In genomic region chr6:121559611-121560269, GRCh38 we compare ENCODE assay signal across 2 cellular contexts.
TF ChIP-seq lines count a peak whose summit lies in the region.

No MANE protein-coding gene starts in this region.

TF ChIP-seq in GM23338, 12 proteins besides CTCF, POLR2A, EP300 and RAD21:
- no peak for TF ChIP-seq REST (IDR thresholded peaks at IDR 0.05; ENCODE audit: unreplicated experiment)
- no peak for TF ChIP-seq STAT1 (IDR thresholded peaks at IDR 0.05; ENCODE audit: unreplicated experiment)
- no peak for TF ChIP-seq NANOG (IDR thresholded peaks at IDR 0.05; ENCODE audit: borderline replicate concordance)
- no peak for TF ChIP-seq ETS1 (IDR thresholded peaks at IDR 0.05)
- TF ChIP-seq CREB1 (CRISPR knock-in tag; IDR thresholded peaks at IDR 0.05; ENCODE audit: low read depth), result no peak
- no peak for TF ChIP-seq EZH2phosphoT487 (IDR thresholded peaks at IDR 0.05; ENCODE audit: unreplicated experiment)

TF ChIP-seq in H1, 55 proteins besides CTCF, POLR2A, EP300 and RAD21:
- TF ChIP-seq MAX (IDR thresholded peaks at IDR 0.05), result no peak
- TF ChIP-seq SIN3A (conservative IDR thresholded peaks at IDR 0.05 in 1 of 2, IDR thresholded peaks at IDR 0.05 in 1 of 2; ENCODE audit: low read depth in 1 of 2, low read length in 2 of 2), result no peak
- no peak for TF ChIP-seq JUND (IDR thresholded peaks at IDR 0.05; ENCODE audit: low read length)
- TF ChIP-seq RBBP5 (IDR thresholded peaks at IDR 0.05; ENCODE audit: borderline replicate concordance, low read depth, low read length), result no peak
- no peak for TF ChIP-seq RXRA (IDR thresholded peaks at IDR 0.05; ENCODE audit: insufficient read depth, low read depth, low read length)
- no peak for TF ChIP-seq KDM5A (IDR thresholded peaks at IDR 0.05; ENCODE audit: low read length)
TF ChIP-seq in H1: peak in this region for 0.
